ENCODE assay signal across 9 cellular contexts in the genomic region with DNA sequence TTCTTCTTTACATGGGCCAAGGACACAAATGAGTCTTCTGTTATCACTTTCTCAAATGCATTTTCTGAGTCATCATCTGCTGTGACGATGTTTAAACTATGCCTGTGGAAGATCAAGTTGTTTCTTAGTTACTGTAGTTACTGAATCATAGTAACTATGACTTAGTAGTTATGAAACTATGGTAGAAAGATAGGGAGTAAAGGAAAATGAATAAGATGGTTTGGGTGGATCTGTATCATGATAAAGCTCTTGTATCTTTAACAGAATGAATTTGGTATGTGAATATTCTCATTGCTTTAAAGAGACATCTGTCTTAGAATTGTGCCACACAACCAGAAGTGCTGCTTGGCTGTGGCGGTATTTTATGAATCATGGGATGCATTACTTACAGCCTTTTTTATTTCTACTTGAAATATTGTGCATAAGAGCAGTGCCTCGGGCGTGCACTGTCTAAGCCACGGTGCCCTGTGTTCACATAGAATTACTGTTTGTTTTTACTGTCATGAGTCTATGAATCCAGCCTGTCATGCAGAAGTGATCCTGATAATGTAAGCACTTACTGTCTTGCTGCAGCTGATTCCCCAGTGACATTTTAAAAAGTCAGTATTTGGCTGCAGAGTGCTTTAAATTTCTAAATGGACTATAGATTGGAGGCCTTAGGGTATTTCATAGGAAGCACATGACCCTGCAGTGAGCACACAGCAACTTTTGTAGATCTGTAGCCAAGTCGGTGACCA.
DNase-seq lines count a peak whose midpoint lies in the region; ATAC-seq and TF ChIP-seq lines count a peak whose summit lies in the region.
"Had no signal": no experiment of that assay in that cellular context is flagged by ENCODE, and none has a peak within 500 bp of the region (broad histone marks: within the 10 kb centered on the region; RNA-seq: fewer than 3 reads in every experiment).

No MANE protein-coding gene starts in this region.

- intact Hi-C loops in left ventricle myocardium inferior (cut with micrococcal nuclease) (no loop called here), left colon (cut with DNase I, micrococcal nuclease) (no loop called here), upper lobe of right lung (cut with DNase I) (no loop called here)

- H3K9ac ChIP-seq in adipocyte (ENCODE audit: low read length): peak overlapping the region; percentile 41
- H3K9ac ChIP-seq: parathyroid adenoma had no signal

- H3K9me3 ChIP-seq in cardiac muscle cell (ENCODE audit: low read depth): no peaks in the 10 kb centered on the region
- H3K9me3 ChIP-seq in left ventricle myocardium inferior (replicated peaks): no peaks in the 10 kb centered on the region
- H3K9me3 ChIP-seq in adipocyte (ENCODE audit: control insufficient read depth, low read length): no peaks in the 10 kb centered on the region
- H3K9me3 ChIP-seq in upper lobe of right lung: no peaks in the 10 kb centered on the region

- H3K27ac ChIP-seq in cardiac muscle cell (peak overlapping the region; percentile 76), left ventricle myocardium inferior (replicated peaks) (no peak overlapping the region), upper lobe of right lung (no peak overlapping the region)
- H3K27ac ChIP-seq: parathyroid adenoma had no signal

- H3K4me1 ChIP-seq in cardiac muscle cell (ENCODE audit: low read depth): peaks cover 19% of the 10 kb centered on the region
- peaks cover 29% of the 10 kb centered on the region for H3K4me1 ChIP-seq in left ventricle myocardium inferior
- peaks cover 31% of the 10 kb centered on the region for H3K4me1 ChIP-seq in adipocyte (ENCODE audit: control insufficient read depth, insufficient read depth, low read length)
- no peaks in the 10 kb centered on the region for H3K4me1 ChIP-seq in upper lobe of right lung

- peak; percentile 46 for ATAC-seq in left colon
- peak; percentile 23 for ATAC-seq in upper lobe of right lung
- ATAC-seq in GM21737 (IDR thresholded peaks at IDR 0.05; ENCODE audit: unreplicated experiment): no peak

- TF ChIP-seq CTCF in cardiac muscle cell (IDR thresholded peaks at IDR 0.05; ENCODE audit: low read depth, low read length): no peak
- TF ChIP-seq CTCF in left ventricle myocardium inferior (IDR thresholded peaks at IDR 0.05; ENCODE audit: borderline replicate concordance): no peak
- no peak for TF ChIP-seq CTCF in upper lobe of right lung (IDR thresholded peaks at IDR 0.05)

- H3K4me3 ChIP-seq in cardiac muscle cell (no peak overlapping the region), left ventricle myocardium inferior (no peak overlapping the region), adipocyte (ENCODE audit: low read length) (peak overlapping the region; percentile 51), upper lobe of right lung (no peak overlapping the region)

- peak in 1 of 2 donors; percentile 93 for DNase-seq in cardiac muscle cell (ENCODE audit: low read depth in 1 of 2, low spot score in 1 of 2)
- DNase-seq in left ventricle myocardium inferior: no peak
- DNase-seq in adipocyte (ENCODE audit: low read depth): peak; percentile 84
- DNase-seq in left colon: no peak
- no peak for DNase-seq in upper lobe of right lung
- no peak for DNase-seq in NCI-H510A (lab: John Stamatoyannopoulos, UW)
- DNase-seq in SIG-M5 (lab: John Stamatoyannopoulos, UW): no peak

- H3K36me3 ChIP-seq in cardiac muscle cell (no peaks in the 10 kb centered on the region), left ventricle myocardium inferior (peaks cover under 1% of the 10 kb centered on the region), adipocyte (ENCODE audit: control insufficient read depth, insufficient read depth, low read length, severe bottlenecking) (peaks cover 18% of the 10 kb centered on the region), upper lobe of right lung (peaks cover 9% of the 10 kb centered on the region)

- no peaks in the 10 kb centered on the region for H3K27me3 ChIP-seq in cardiac muscle cell
- no peaks in the 10 kb centered on the region for H3K27me3 ChIP-seq in left ventricle myocardium inferior (ENCODE audit: low read depth)
- no peaks in the 10 kb centered on the region for H3K27me3 ChIP-seq in adipocyte (replicated peaks; ENCODE audit: control insufficient read depth, insufficient read depth, low read length)
- no peaks in the 10 kb centered on the region for H3K27me3 ChIP-seq in upper lobe of right lung
